ENCODE assay signal across 12 cellular contexts in genomic region chr14:95784137-95784536, GRCh38.
A peak's percentile ranks its signal among the peaks of the same experiment; 100 is the strongest.
DNase-seq lines count a peak whose midpoint lies in the region; ATAC-seq, FAIRE-seq and TF ChIP-seq lines count a peak whose summit lies in the region.
"Had no signal": no experiment of that assay in that cellular context is flagged by ENCODE, and none has a peak within 500 bp of the region (broad histone marks: within the 10 kb centered on the region; RNA-seq: fewer than 3 reads in every experiment).

No MANE protein-coding gene starts in this region.

- no peak for DNase-seq in A549 (ENCODE audit: low read depth in 1 of 2, low spot score in 1 of 2)
- peak; percentile 14 for DNase-seq in GM19238 (ENCODE audit: insufficient read length, low spot score)
- peak; percentile 28 to 66 for DNase-seq in SJCRH30
- DNase-seq in fibroblast of the conjunctiva (ENCODE audit: low read depth): peak; percentile 3
- DNase-seq in activated gamma-delta T cell (lab: John Stamatoyannopoulos, UW): no peak
- DNase-seq in testis: no peak
- DNase-seq in sigmoid colon: no peak
- DNase-seq: right lobe of liver had no signal

- H3K4me2 ChIP-seq in A549: no peak overlapping the region

- ATAC-seq in A549 (no peak), HG02763 (IDR thresholded peaks at IDR 0.05; ENCODE audit: unreplicated experiment) (no peak)
- ATAC-seq: activated CD4-positive, CD25-positive, alpha-beta regulatory T cell treated with anti-CD3 and anti-CD28 coated beads, Interleukin-2, amount 50 U/mL, for 24 hours; body of pancreas; stimulated activated effector memory CD8-positive, alpha-beta T cell treated with anti-CD3 and anti-CD28 coated beads, Interleukin-12 subunit alpha, Interleukin-12 subunit beta, amount 100 ng/mL, for 72 hours had no signal

- TF ChIP-seq CTCF in A549 (IDR thresholded peaks at IDR 0.05) (no peak), testis (IDR thresholded peaks at IDR 0.05) (no peak), sigmoid colon (IDR thresholded peaks at IDR 0.05) (no peak)

- FAIRE-seq in A549 (lab: Jason Lieb, UNC): no peak

- H3K36me3 ChIP-seq in SJCRH30: no peaks in the 10 kb centered on the region
- no peaks in the 10 kb centered on the region for H3K36me3 ChIP-seq in testis (ENCODE audit: low read depth, missing control alignments)
- H3K36me3 ChIP-seq in sigmoid colon: no peaks in the 10 kb centered on the region
- H3K36me3 ChIP-seq: right lobe of liver had no signal

- TF ChIP-seq EP300 in A549 (IDR thresholded peaks at IDR 0.05) (no peak), sigmoid colon (IDR thresholded peaks at IDR 0.05) (no peak)

- no peak overlapping the region for H3K4me3 ChIP-seq in A549
- H3K4me3 ChIP-seq in SJCRH30: no peak overlapping the region
- no peak overlapping the region for H3K4me3 ChIP-seq in testis
- no peak overlapping the region for H3K4me3 ChIP-seq in sigmoid colon
- H3K4me3 ChIP-seq: body of pancreas, right lobe of liver had no signal

- POLR2A ChIA-PET in A549 (lab: Yijun Ruan, JAX): no interaction called here

- H3K9me3 ChIP-seq in A549 (no peaks in the 10 kb centered on the region), SJCRH30 (replicated peaks) (no peaks in the 10 kb centered on the region), testis (no peaks in the 10 kb centered on the region), sigmoid colon (no peaks in the 10 kb centered on the region)
- H3K9me3 ChIP-seq: body of pancreas, right lobe of liver had no signal

- no peak for TF ChIP-seq RAD21 in A549 (conservative IDR thresholded peaks at IDR 0.05 in 1 of 2, IDR thresholded peaks at IDR 0.05 in 1 of 2)

- H3K4me1 ChIP-seq in A549: no peaks in the 10 kb centered on the region
- no peaks in the 10 kb centered on the region for H3K4me1 ChIP-seq in SJCRH30
- H3K4me1 ChIP-seq in testis: no peaks in the 10 kb centered on the region
- no peaks in the 10 kb centered on the region for H3K4me1 ChIP-seq in sigmoid colon
- H3K4me1 ChIP-seq: body of pancreas, right lobe of liver had no signal

- no peak for TF ChIP-seq POLR2A in A549 (IDR thresholded peaks at IDR 0.05; ENCODE audit: low read length)
- no peak for TF ChIP-seq POLR2A in testis (IDR thresholded peaks at IDR 0.05)
- no peak for TF ChIP-seq POLR2A in sigmoid colon (IDR thresholded peaks at IDR 0.05)

- 0% methylated on average over 1 of the region's 1 CpG for WGBS in A549 (ENCODE audit: missing lambda C conversion rate)
- 0% methylated on average over 1 of the region's 1 CpG for whole genome bisulfite sequencing in testis, 2 donors
- WGBS in sigmoid colon, 2 donors: 2% methylated on average over 1 of the region's 1 CpG

- intact Hi-C loops in testis (cut with DNase I; ENCODE audit: low total_unique reads): no loop called here
- intact Hi-C loops in sigmoid colon (cut with DNase I): no loop called here

- H3K27me3 ChIP-seq in SJCRH30: no peaks in the 10 kb centered on the region; the same call in 1 of the 2 replicates
- H3K27me3 ChIP-seq in testis: no peaks in the 10 kb centered on the region
- H3K27me3 ChIP-seq in sigmoid colon: peaks cover 0 to 3% (median 0%) of the 10 kb centered on the region in 3 donors
- H3K27me3 ChIP-seq: body of pancreas, right lobe of liver had no signal

- H3K27ac ChIP-seq in A549: no peak overlapping the region
- no peak overlapping the region for H3K27ac ChIP-seq in SJCRH30
- no peak overlapping the region for H3K27ac ChIP-seq in testis
- H3K27ac ChIP-seq in sigmoid colon: no peak overlapping the region
- H3K27ac ChIP-seq: body of pancreas, right lobe of liver had no signal

- CTCF ChIA-PET in A549 (lab: Yijun Ruan, JAX): interaction anchor here (0.7 to 1.4 kb wide), 3 partner anchors 10 to 202 kb away, joined by 3 to 12 read pairs (median 3); no protein-coding TSS in a partner anchor

TF ChIP-seq in A549, 52 proteins besides CTCF, POLR2A, EP300 and RAD21:
- TF ChIP-seq REST (IDR thresholded peaks at IDR 0.05) (peak; percentile 92), HOXA7 (CRISPR knock-in tag; IDR thresholded peaks at IDR 0.05) (no peak), ESRRA (IDR thresholded peaks at IDR 0.05; ENCODE audit: borderline replicate concordance, low read length) (no peak), EHMT2 (IDR thresholded peaks at IDR 0.05; ENCODE audit: low read depth) (peak; percentile 54; the same call in 1 of the 2 replicates), BHLHE40 (IDR thresholded peaks at IDR 0.05; ENCODE audit: low read depth, low read length) (no peak), HEYL (CRISPR knock-in tag; IDR thresholded peaks at IDR 0.05) (no peak), FOXS1 (CRISPR knock-in tag; IDR thresholded peaks at IDR 0.05) (no peak)
TF ChIP-seq in A549: peak in this region for 2.

Comparison
In these comparisons a context has a peak if more than half of its experiments do, and no peak if none do; other contexts are left out.
1. DNase-seq: peak in GM19238 (single experiment), SJCRH30 (2 of 2) and fibroblast of the conjunctiva (single experiment); none in A549 (0 of 2), activated gamma-delta T cell (single experiment), testis (single experiment) and sigmoid colon (single experiment).